In genomic region chr6:93248591-93248990, GRCh38 we compare ENCODE assay signal across 14 cellular contexts.
DNase-seq lines count a peak whose midpoint lies in the region; ATAC-seq and TF ChIP-seq lines count a peak whose summit lies in the region.
"Had no signal": no experiment of that assay in that cellular context is flagged by ENCODE, and none has a peak within 500 bp of the region (broad histone marks: within the 10 kb centered on the region; RNA-seq: fewer than 3 reads in every experiment).

No MANE protein-coding gene starts in this region.

- no peak overlapping the region for H3K27ac Mint-ChIP-seq in CD8-positive, alpha-beta T cell
- H3K27ac Mint-ChIP-seq: B cell; CD4-positive, alpha-beta T cell had no signal

- no peaks in the 10 kb centered on the region for H3K27me3 ChIP-seq in parathyroid adenoma (ENCODE audit: control insufficient read depth, insufficient read depth, low read length)
- no peaks in the 10 kb centered on the region for H3K27me3 ChIP-seq in CD8-positive, alpha-beta T cell (ENCODE audit: insufficient read depth, low read length)
- H3K27me3 ChIP-seq in heart left ventricle = no peaks in the 10 kb centered on the region

- POLR2A ChIA-PET in HEK293 (lab: Yijun Ruan, JAX) = interaction anchor here (1.4 kb wide), 1 partner anchor 171 kb away, joined by 3 read pairs; no protein-coding TSS in a partner anchor
- POLR2A ChIA-PET in CD8-positive, alpha-beta T cell (lab: Charles Lee) = no interaction called here

- H3K4me1 ChIP-seq in HEK293 (ENCODE audit: control insufficient read depth, insufficient read depth, low read length) = peaks cover 3% of the 10 kb centered on the region; the same call in 1 of the 2 replicates
- peaks cover 16% of the 10 kb centered on the region for H3K4me1 ChIP-seq in parathyroid adenoma
- no peaks in the 10 kb centered on the region for H3K4me1 ChIP-seq in CD8-positive, alpha-beta T cell (ENCODE audit: insufficient read depth, low read length)
- no peaks in the 10 kb centered on the region for H3K4me1 ChIP-seq in heart left ventricle

- no peak overlapping the region for H3K4me3 ChIP-seq in HEK293 (ENCODE audit: low read depth, low read length)
- no peak overlapping the region for H3K4me3 ChIP-seq in parathyroid adenoma (ENCODE audit: low read depth, low read length)
- H3K4me3 ChIP-seq in CD8-positive, alpha-beta T cell (ENCODE audit: low read depth, low read length) = no peak overlapping the region
- no peak overlapping the region for H3K4me3 ChIP-seq in heart left ventricle
- H3K4me3 ChIP-seq: GM23248 had no signal

- intact Hi-C loops in CD8-positive, alpha-beta T cell (cut with DNase I, micrococcal nuclease) = no loop called here
- intact Hi-C loops in heart left ventricle (cut with DNase I) = no loop called here

- H3K9me3 ChIP-seq in HEK293 (ENCODE audit: control insufficient read depth, insufficient read depth, low read depth, low read length) (no peaks in the 10 kb centered on the region), parathyroid adenoma (ENCODE audit: control insufficient read depth, low read length) (no peaks in the 10 kb centered on the region), heart left ventricle (no peaks in the 10 kb centered on the region)
- no peaks in the 10 kb centered on the region for H3K9me3 ChIP-seq in CD8-positive, alpha-beta T cell (ENCODE audit: low read length)

- no peaks in the 10 kb centered on the region for H3K79me2 ChIP-seq in parathyroid adenoma

- CTCF ChIA-PET in HEK293 (lab: Yijun Ruan, JAX) = interaction anchor here (1.5 kb wide), 1 partner anchor 15 kb away, joined by 3 read pairs; no protein-coding TSS in a partner anchor
- CTCF ChIA-PET in CD8-positive, alpha-beta T cell (lab: Charles Lee) = no interaction called here

- no peak overlapping the region for H3K4me3 Mint-ChIP-seq in CD8-positive, alpha-beta T cell
- H3K4me3 Mint-ChIP-seq: B cell; CD4-positive, alpha-beta T cell had no signal

- no peaks in the 10 kb centered on the region for H3K27me3 Mint-ChIP-seq in CD8-positive, alpha-beta T cell (ENCODE audit: low read depth)
- H3K27me3 Mint-ChIP-seq: B cell; CD4-positive, alpha-beta T cell had no signal

- no peak for ATAC-seq in CD8-positive, alpha-beta T cell
- ATAC-seq in heart left ventricle = no peak

- peak; percentile 15 for DNase-seq in RKO (ENCODE audit: low spot score)
- DNase-seq in dermis blood vessel endothelial cell = peak; percentile 44
- no peak for DNase-seq in NCI-H345 (lab: John Stamatoyannopoulos, UW)
- no peak for DNase-seq in CD8-positive, alpha-beta T cell
- no peak for DNase-seq in heart left ventricle
- DNase-seq: C1 segment of cervical spinal cord; CD4-positive, alpha-beta T cell; DND-41; GDM1; GM23248; H7 had no signal

- H3K4me2 ChIP-seq in parathyroid adenoma (ENCODE audit: low read length) = no peak overlapping the region

- H3K27ac ChIP-seq in HEK293 (ENCODE audit: extremely low read depth, low read depth, low read length) (no peak overlapping the region), parathyroid adenoma (peak overlapping the region; percentile 16), heart left ventricle (no peak overlapping the region)
- H3K27ac ChIP-seq in CD8-positive, alpha-beta T cell (ENCODE audit: low read depth, low read length) = no peak overlapping the region
- H3K27ac ChIP-seq: GM23248 had no signal

- TF ChIP-seq CTCF in HEK293 (tag by site-specific recombination; IDR thresholded peaks at IDR 0.05) (no peak), parathyroid adenoma (IDR thresholded peaks at IDR 0.05) (no peak), heart left ventricle (IDR thresholded peaks at IDR 0.05) (no peak)
- no peak for TF ChIP-seq CTCF in CD8-positive, alpha-beta T cell (IDR thresholded peaks at IDR 0.05)

- no peaks in the 10 kb centered on the region for H3K4me1 Mint-ChIP-seq in CD8-positive, alpha-beta T cell (ENCODE audit: low read depth)
- H3K4me1 Mint-ChIP-seq: B cell had no signal

- no peak overlapping the region for H2AFZ ChIP-seq in parathyroid adenoma
- H2AFZ ChIP-seq: GM23248 had no signal

- no peak overlapping the region for H3K9ac ChIP-seq in parathyroid adenoma
- H3K9ac ChIP-seq: GM23248 had no signal

- WGBS in heart left ventricle, 4 donors = 64 to 79% (median 73%) methylated on average over 3 of the region's 3 CpGs

- H3K36me3 ChIP-seq in HEK293 (ENCODE audit: control insufficient read depth in 2 of 2, insufficient read depth in 1 of 2, low read length in 2 of 2) = peaks cover 14 to 18% of the 10 kb centered on the region in 2 experiments
- no peaks in the 10 kb centered on the region for H3K36me3 ChIP-seq in parathyroid adenoma (ENCODE audit: control insufficient read depth, insufficient read depth, low read length)
- H3K36me3 ChIP-seq in CD8-positive, alpha-beta T cell (ENCODE audit: insufficient read depth, low read length) = no peaks in the 10 kb centered on the region
- no peaks in the 10 kb centered on the region for H3K36me3 ChIP-seq in heart left ventricle

- TF ChIP-seq POLR2A in heart left ventricle (IDR thresholded peaks at IDR 0.05) = no peak

- H3K9me3 Mint-ChIP-seq in CD8-positive, alpha-beta T cell = peaks cover 2% of the 10 kb centered on the region

- H3K36me3 Mint-ChIP-seq in CD8-positive, alpha-beta T cell = no peaks in the 10 kb centered on the region

TF ChIP-seq in HEK293, 187 proteins besides CTCF, POLR2A, EP300 and RAD21:
- TF ChIP-seq PRDM6 (tag by site-specific recombination; IDR thresholded peaks at IDR 0.05) = peak; percentile 62
- TF ChIP-seq ZNF501 (tag by site-specific recombination; IDR thresholded peaks at IDR 0.05) = no peak

Comparison
In these comparisons a context has a peak if more than half of its experiments do, and no peak if none do; other contexts are left out.
1. DNase-seq: peak in RKO (single experiment) and dermis blood vessel endothelial cell (single experiment); none in NCI-H345 (single experiment), CD8-positive, alpha-beta T cell (0 of 7) and heart left ventricle (0 of 5).